In the genomic region with DNA sequence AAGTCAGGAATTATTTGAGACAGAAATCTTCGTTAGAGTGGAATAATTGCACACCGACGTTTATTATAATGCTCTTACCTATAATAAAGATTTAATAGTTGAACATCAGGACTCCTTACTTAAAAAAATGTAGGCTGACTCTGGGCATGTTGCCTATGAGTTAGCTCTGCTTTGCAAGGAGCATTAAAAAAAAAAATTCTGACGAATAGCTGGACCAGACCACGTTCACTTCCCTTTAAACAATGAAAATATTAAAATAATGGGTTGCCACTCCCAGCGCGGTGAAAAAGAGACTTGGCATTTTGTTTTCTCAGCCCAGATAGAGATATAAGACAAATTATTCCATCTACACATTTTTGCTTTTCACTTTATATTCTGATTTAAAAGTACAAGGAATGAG, we compare ENCODE assay signal across 8 cellular contexts. TPM values are rescaled to one million over a fixed set of nuclear protein-coding genes. Genes with fewer than 3 reads are reported as not detected.
DNase-seq lines count a peak whose midpoint lies in the region; ATAC-seq and TF ChIP-seq lines count a peak whose summit lies in the region.

No MANE protein-coding gene starts in this region.

- peak overlapping the region; percentile 99 for H3K27ac Mint-ChIP-seq in activated CD4-positive, alpha-beta T cell treated with anti-CD3 and anti-CD28 coated beads for 36 hours

- no peak for DNase-seq in activated CD4-positive, alpha-beta T cell treated with anti-CD3 and anti-CD28 coated beads for 36 hours
- no peak for DNase-seq in activated CD4-positive, alpha-beta T cell treated with anti-CD3 and anti-CD28 coated beads, Interleukin-2, amount 50 U/mL, for 4 hours
- DNase-seq in fibroblast of the aortic adventitia (ENCODE audit: low read depth) (peak; percentile 61), retinal pigment epithelial cell (ENCODE audit: low read depth) (no peak), NCI-H2227 (lab: John Stamatoyannopoulos, UW; ENCODE audit: unreplicated experiment) (no peak)

- H3K36me3 Mint-ChIP-seq in activated CD4-positive, alpha-beta T cell treated with anti-CD3 and anti-CD28 coated beads for 36 hours (ENCODE audit: low read depth): peaks cover 7% of the 10 kb centered on the region

- TF ChIP-seq CTCF in SU-DHL-6 (IDR thresholded peaks at IDR 0.05; ENCODE audit: insufficient read depth, low read length, poor library complexity, severe bottlenecking): no peak
- TF ChIP-seq CTCF in fibroblast of the aortic adventitia (IDR thresholded peaks at IDR 0.05; ENCODE audit: insufficient read depth, low read length): no peak
- no peak for TF ChIP-seq CTCF in retinal pigment epithelial cell (conservative IDR thresholded peaks at IDR 0.05; ENCODE audit: low read depth, low read length)

- no peaks in the 10 kb centered on the region for H3K9me2 ChIP-seq in SU-DHL-6 (replicated peaks; ENCODE audit: insufficient read depth, low read length)

- peaks cover 68% of the 10 kb centered on the region for H3K79me2 ChIP-seq in SU-DHL-6 (ENCODE audit: insufficient read depth, low read length)

- POLR2A ChIA-PET in activated CD4-positive, alpha-beta T cell treated with anti-CD3 and anti-CD28 coated beads for 36 hours (lab: Charles Lee): interaction anchor here (0.6 to 1.1 kb wide), 2 partner anchors 121 to 173 kb away, joined by 3 to 8 read pairs; a partner anchor contains a TSS

- peak overlapping the region; percentile 93 for H2AFZ ChIP-seq in SU-DHL-6 (ENCODE audit: low read depth, low read length, severe bottlenecking)

- H3K27ac ChIP-seq in SU-DHL-6 (ENCODE audit: low read depth, low read length): peak overlapping the region; percentile 82

- 0 out of 2 replicates have a peak, but pooled peaks cover 4% of the 10 kb centered on the region for H4K20me1 ChIP-seq in SU-DHL-6 (ENCODE audit: low read depth, low read length)

- CTCF ChIA-PET in activated CD4-positive, alpha-beta T cell treated with anti-CD3 and anti-CD28 coated beads for 36 hours (lab: Charles Lee): interaction anchor here (0.8 to 1.3 kb wide), 3 partner anchors 23 to 52 kb away, joined by 3 read pairs; no protein-coding TSS in a partner anchor

- H3K27me3 Mint-ChIP-seq in activated CD4-positive, alpha-beta T cell treated with anti-CD3 and anti-CD28 coated beads for 36 hours: no peaks in the 10 kb centered on the region

- H3K27me3 ChIP-seq in SU-DHL-6 (ENCODE audit: low read length): no peaks in the 10 kb centered on the region

- H3K4me3 ChIP-seq in SU-DHL-6 (ENCODE audit: insufficient read depth, low read length, poor library complexity, severe bottlenecking): peak overlapping the region; percentile 76
- H3K4me3 ChIP-seq in fibroblast of the aortic adventitia (ENCODE audit: low read depth, low read length): peak overlapping the region; percentile 65
- H3K4me3 ChIP-seq in retinal pigment epithelial cell (ENCODE audit: low read length): peak overlapping the region; percentile 89

- peak overlapping the region; percentile 99 for H3K4me2 ChIP-seq in SU-DHL-6 (ENCODE audit: low read depth, low read length, poor library complexity, severe bottlenecking)

- 0 out of 2 replicates have a peak, but pooled peaks cover 3% of the 10 kb centered on the region for H3K36me3 ChIP-seq in SU-DHL-6 (ENCODE audit: low read length)

- ATAC-seq in activated CD4-positive, alpha-beta T cell treated with anti-CD3 and anti-CD28 coated beads for 36 hours: no peak
- ATAC-seq in GM21390 (IDR thresholded peaks at IDR 0.05; ENCODE audit: unreplicated experiment) (no peak), HG02938 (IDR thresholded peaks at IDR 0.05; ENCODE audit: unreplicated experiment) (no peak)

- H3K9me3 Mint-ChIP-seq in activated CD4-positive, alpha-beta T cell treated with anti-CD3 and anti-CD28 coated beads for 36 hours (ENCODE audit: low read depth): no peaks in the 10 kb centered on the region

- intact Hi-C loops in activated CD4-positive, alpha-beta T cell treated with anti-CD3 and anti-CD28 coated beads for 36 hours (cut with DNase I, micrococcal nuclease): loop anchor here (5.0 kb wide), 2 partner anchors 132 to 223 kb away; no protein-coding TSS in a partner anchor

- peaks cover 10% of the 10 kb centered on the region for H3F3A ChIP-seq in SU-DHL-6 (ENCODE audit: insufficient read depth)

- H3K9ac ChIP-seq in SU-DHL-6 (ENCODE audit: low read length): peak overlapping the region; percentile 71

- peaks cover 38% of the 10 kb centered on the region for H3K4me1 Mint-ChIP-seq in activated CD4-positive, alpha-beta T cell treated with anti-CD3 and anti-CD28 coated beads for 36 hours

- no peaks in the 10 kb centered on the region for H3K9me3 ChIP-seq in SU-DHL-6 (ENCODE audit: insufficient read depth, low read length)

- H3K4me3 Mint-ChIP-seq in activated CD4-positive, alpha-beta T cell treated with anti-CD3 and anti-CD28 coated beads for 36 hours: peak overlapping the region; percentile 93

RNA-seq across cellular contexts. Expression of a gene that starts 0.5 kb away (rescaled TPM):
- 10 to 100 TPM; 11.5 to 14.6 TPM for total RNA-seq in activated CD4-positive, alpha-beta T cell treated with anti-CD3 and anti-CD28 coated beads for 36 hours
- total RNA-seq in fibroblast of the aortic adventitia (ENCODE audit: low replicate concordance): 12.7 and 13.9 TPM in 2 replicates

RNA-seq across cellular contexts. Expression of a gene that starts 0.9 kb away (rescaled TPM):
- total RNA-seq in activated CD4-positive, alpha-beta T cell treated with anti-CD3 and anti-CD28 coated beads for 36 hours: 10 to 100 TPM; 70.5 to 73.9 TPM
- 21.7 and 41.3 TPM in 2 replicates for total RNA-seq in fibroblast of the aortic adventitia (ENCODE audit: low replicate concordance)

RNA-seq across cellular contexts. Expression of a gene that starts 51.3 kb away (rescaled TPM):
- 10 to 100 TPM; 45.2 to 47.5 TPM for total RNA-seq in activated CD4-positive, alpha-beta T cell treated with anti-CD3 and anti-CD28 coated beads for 36 hours
- 24.8 and 32.7 TPM in 2 replicates for total RNA-seq in fibroblast of the aortic adventitia (ENCODE audit: low replicate concordance)
